In genomic region chr10:103688451-103688850, GRCh38 we compare ENCODE assay signal across 28 cellular contexts.
DNase-seq lines count a peak whose midpoint lies in the region; ATAC-seq and TF ChIP-seq lines count a peak whose summit lies in the region.
"Had no signal": no experiment of that assay in that cellular context is flagged by ENCODE, and none has a peak within 500 bp of the region (broad histone marks: within the 10 kb centered on the region; RNA-seq: fewer than 3 reads in every experiment).

No MANE protein-coding gene starts in this region.

- H4K20me1 ChIP-seq in osteoblast (ENCODE audit: insufficient read depth, low read length): no peaks in the 10 kb centered on the region

- H3K4me1 ChIP-seq in osteoblast (ENCODE audit: insufficient read depth, low read length) (no peaks in the 10 kb centered on the region), stomach (peaks cover 9 to 40% (median 22%) of the 10 kb centered on the region in 4 donors)

- H3K27me3 ChIP-seq in osteoblast (ENCODE audit: insufficient read depth, low read length): no peaks in the 10 kb centered on the region
- H3K27me3 ChIP-seq in stomach: peaks cover 0 to 15% (median 0%) of the 10 kb centered on the region in 3 donors
- H3K27me3 ChIP-seq in H7 (ENCODE audit: control insufficient read depth, insufficient read depth, low read length): peaks cover 9% of the 10 kb centered on the region
- H3K27me3 ChIP-seq: esophagus squamous epithelium had no signal

- intact Hi-C loops in stomach (cut with DNase I; ENCODE audit: low total_unique reads): loop anchor here (5.0 kb wide), 1 partner anchor 91 kb away; no protein-coding TSS in a partner anchor

- no peaks in the 10 kb centered on the region for H3K36me3 ChIP-seq in osteoblast (ENCODE audit: insufficient read depth, low read length)
- H3K36me3 ChIP-seq in stomach: no peaks in the 10 kb centered on the region
- no peaks in the 10 kb centered on the region for H3K36me3 ChIP-seq in H7 (replicated peaks; ENCODE audit: control insufficient read depth, insufficient read depth, low read length)
- H3K36me3 ChIP-seq: cardiac muscle cell, gastroesophageal sphincter, left ventricle myocardium inferior had no signal

- no peaks in the 10 kb centered on the region for H3K79me2 ChIP-seq in osteoblast (ENCODE audit: insufficient read depth, low read length)

- TF ChIP-seq POLR2A in stomach (IDR thresholded peaks at IDR 0.05): no peak

- ATAC-seq in GM18909 (IDR thresholded peaks at IDR 0.05; ENCODE audit: poor library complexity, unreplicated experiment): no peak
- ATAC-seq: activated CD8-positive, alpha-beta T cell treated with anti-CD3 and anti-CD28 coated beads for 36 hours; activated T-helper 17 cell treated with anti-CD3 and anti-CD28 coated beads, Interleukin-2, amount 50 U/mL, for 72 hours; gastroesophageal sphincter; SK-N-SH treated with all-trans-retinoic acid at 6 μM for 48 hours had no signal

- no peak for TF ChIP-seq EP300 in stomach (IDR thresholded peaks at IDR 0.05)

- no peak for TF ChIP-seq CTCF in fibroblast of mammary gland (conservative IDR thresholded peaks at IDR 0.05; ENCODE audit: control insufficient read depth, insufficient read depth, low read depth, low read length)
- TF ChIP-seq CTCF in osteoblast (IDR thresholded peaks at IDR 0.05; ENCODE audit: extremely low read depth, low read depth, low read length): no peak
- no peak for TF ChIP-seq CTCF in stomach (IDR thresholded peaks at IDR 0.05)

- DNase-seq in NCI-H82 (lab: John Stamatoyannopoulos, UW) (peak; percentile 51), NCI-H82 treated with DMSO at 0.1 percent for 48 hours (lab: John Stamatoyannopoulos, UW; ENCODE audit: unreplicated experiment) (no peak), fibroblast of mammary gland (ENCODE audit: low read depth) (peak; percentile 29), osteoblast (ENCODE audit: insufficient read length, low spot score, missing footprints) (peak; percentile 56), SKM-1 treated with dmso at 0.1 percent for 144 hours (lab: John Stamatoyannopoulos, UW; ENCODE audit: unreplicated experiment) (no peak), stomach (no peak), H7 (no peak)
- DNase-seq: activated CD8-positive, alpha-beta T cell treated with anti-CD3 and anti-CD28 coated beads for 36 hours; anterior cingulate cortex; cortex of kidney; esophagus squamous epithelium; hypothalamus; immature natural killer cell; left ventricle myocardium inferior; mesendoderm; naive B cell; NCI-H1417; NCI-H2029 treated with DMSO at 0.1 percent for 48 hours; NCI-H345; NCI-H774; stimulated activated CD4-positive, alpha-beta T cell treated with anti-CD3 and anti-CD28 coated beads, Interleukin-2, amount 100 ng/mL, for 24 hours had no signal

- H3K4me2 ChIP-seq in osteoblast (ENCODE audit: insufficient read depth, low read length): no peak overlapping the region

- H3K4me3 ChIP-seq in fibroblast of mammary gland (ENCODE audit: control insufficient read depth, low read depth, low read length) (no peak overlapping the region), osteoblast (ENCODE audit: insufficient read depth, low read length) (no peak overlapping the region), stomach (no peak overlapping the region), H7 (ENCODE audit: insufficient read depth, low read depth, low read length) (no peak overlapping the region)
- H3K4me3 ChIP-seq: cardiac muscle cell, esophagus squamous epithelium, gastroesophageal sphincter, left ventricle myocardium inferior, skin epidermis had no signal

- H3K27ac ChIP-seq in osteoblast (ENCODE audit: low read depth, low read length) (no peak overlapping the region), stomach (peak overlapping the region in 1 of 5 donors; percentile 8)
- H3K27ac ChIP-seq: 22Rv1, cardiac muscle cell, gastroesophageal sphincter, left ventricle myocardium inferior, skin epidermis had no signal

- H2AFZ ChIP-seq in osteoblast (ENCODE audit: low read length): no peak overlapping the region

- 72 to 79% (median 77%) methylated on average over 6 of the region's 6 CpGs for WGBS in stomach, 5 donors

- no peaks in the 10 kb centered on the region for H3K9me3 ChIP-seq in osteoblast (ENCODE audit: low read depth, low read length)
- no peaks in the 10 kb centered on the region for H3K9me3 ChIP-seq in stomach
- H3K9me3 ChIP-seq: esophagus squamous epithelium, gastroesophageal sphincter, left ventricle myocardium inferior had no signal

Comparison
In these comparisons a context has a peak if more than half of its experiments do, and no peak if none do; other contexts are left out.
1. DNase-seq: peak in NCI-H82 (single experiment), fibroblast of mammary gland (single experiment) and osteoblast (single experiment); none in NCI-H82 treated with DMSO at 0.1 percent for 48 hours (single experiment), SKM-1 treated with dmso at 0.1 percent for 144 hours (single experiment), stomach (single experiment) and H7 (single experiment).